In the genomic region with DNA sequence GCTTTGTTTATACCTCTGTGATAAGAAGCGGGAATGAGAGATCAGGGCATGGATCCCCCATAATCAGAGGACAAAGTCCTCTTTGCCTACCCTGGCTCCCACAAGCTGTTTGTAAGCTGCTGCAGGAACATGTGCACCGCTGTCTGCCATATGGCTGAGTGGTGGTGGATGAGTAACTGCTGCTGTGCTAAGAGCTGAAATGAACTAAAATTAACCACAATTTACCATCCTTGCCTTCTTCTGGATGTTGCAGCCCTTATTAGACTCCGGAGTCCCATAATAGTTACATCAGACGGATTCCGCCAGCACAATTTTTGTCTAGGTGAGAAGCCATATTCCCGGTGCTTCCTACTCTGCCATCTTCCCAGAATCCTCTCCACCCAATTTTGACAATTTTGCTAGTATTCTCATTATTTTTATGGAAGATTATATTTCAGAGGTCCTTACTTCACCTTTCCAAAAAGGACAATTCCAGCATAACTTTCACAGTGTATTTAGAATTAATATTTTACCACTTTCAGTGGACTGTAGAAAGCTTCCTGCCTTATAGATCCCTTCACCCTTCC, we compare ENCODE assay signal across 17 cellular contexts.
"Had no signal": no experiment of that assay in that cellular context is flagged by ENCODE, and none has a peak within 500 bp of the region (broad histone marks: within the 10 kb centered on the region; RNA-seq: fewer than 3 reads in every experiment).

No MANE protein-coding gene starts in this region.

- H3K9me3 ChIP-seq: ovary, thyroid gland had no signal

- H3K36me3 ChIP-seq: cardiac muscle cell, ovary, thyroid gland had no signal

- H3K27ac Mint-ChIP-seq: activated CD4-positive, alpha-beta memory T cell treated with anti-CD3 and anti-CD28 coated beads for 36 hours; activated CD8-positive, alpha-beta memory T cell treated with anti-CD3 and anti-CD28 coated beads, Interleukin-2, amount 10 ng/mL, durations not matched to agents 7 days and 5 days; endodermal cell; stimulated activated memory B cell treated with anti-CD40 and anti-IgM and Interleukin-4, amounts not matched to agents 10 μg/mL and 1 μg/mL and 100 μg/mL, for 72 hours had no signal

- H3K36me3 Mint-ChIP-seq: activated CD4-positive, alpha-beta memory T cell treated with anti-CD3 and anti-CD28 coated beads for 36 hours; stimulated activated memory B cell treated with anti-CD40 and anti-IgM and Interleukin-4, amounts not matched to agents 10 μg/mL and 1 μg/mL and 100 μg/mL, for 72 hours had no signal

- H3K4me1 ChIP-seq: thyroid gland had no signal

- H3K9me3 Mint-ChIP-seq: activated CD4-positive, alpha-beta memory T cell treated with anti-CD3 and anti-CD28 coated beads for 36 hours had no signal

- H3K4me3 ChIP-seq: cardiac muscle cell, ovary, thyroid gland had no signal

- H3K27me3 ChIP-seq: cardiac muscle cell, ovary, thyroid gland had no signal

- H3K4me3 Mint-ChIP-seq: activated CD4-positive, alpha-beta memory T cell treated with anti-CD3 and anti-CD28 coated beads for 36 hours; activated CD8-positive, alpha-beta memory T cell treated with anti-CD3 and anti-CD28 coated beads, Interleukin-2, amount 10 ng/mL, durations not matched to agents 7 days and 5 days; endodermal cell; neural crest cell; stimulated activated memory B cell treated with anti-CD40 and anti-IgM and Interleukin-4, amounts not matched to agents 10 μg/mL and 1 μg/mL and 100 μg/mL, for 72 hours had no signal

- ATAC-seq: activated CD8-positive, alpha-beta memory T cell treated with anti-CD3 and anti-CD28 coated beads, Interleukin-2, amount 10 ng/mL, durations not matched to agents 7 days and 5 days; left lobe of liver; stimulated activated memory B cell treated with anti-CD40 and anti-IgM and Interleukin-4, amounts not matched to agents 10 μg/mL and 1 μg/mL and 100 μg/mL, for 72 hours had no signal

- DNase-seq: activated CD4-positive, alpha-beta memory T cell treated with anti-CD3 and anti-CD28 coated beads for 36 hours; activated CD8-positive, alpha-beta memory T cell treated with anti-CD3 and anti-CD28 coated beads, Interleukin-2, amount 10 ng/mL, durations not matched to agents 7 days and 5 days; activated effector memory CD4-positive, alpha-beta T cell treated with Interleukin-2 at 50 U/mL for 16 hours; activated naive CD4-positive, alpha-beta T cell treated with anti-CD3 and anti-CD28 coated beads, Interleukin-2, amount 50 U/mL, for 16 hours; activated T-cell treated with anti-CD3 and anti-CD28 coated beads, Interleukin-2, amount 50 U/mL, for 1 hour; endodermal cell; erythroblast; hippocampal formation; mammary epithelial cell; ovary; T-helper 9 cell; thyroid gland had no signal

- H3K27ac ChIP-seq: cardiac muscle cell, ovary, thyroid gland, VCaP had no signal
